In the genomic region with DNA sequence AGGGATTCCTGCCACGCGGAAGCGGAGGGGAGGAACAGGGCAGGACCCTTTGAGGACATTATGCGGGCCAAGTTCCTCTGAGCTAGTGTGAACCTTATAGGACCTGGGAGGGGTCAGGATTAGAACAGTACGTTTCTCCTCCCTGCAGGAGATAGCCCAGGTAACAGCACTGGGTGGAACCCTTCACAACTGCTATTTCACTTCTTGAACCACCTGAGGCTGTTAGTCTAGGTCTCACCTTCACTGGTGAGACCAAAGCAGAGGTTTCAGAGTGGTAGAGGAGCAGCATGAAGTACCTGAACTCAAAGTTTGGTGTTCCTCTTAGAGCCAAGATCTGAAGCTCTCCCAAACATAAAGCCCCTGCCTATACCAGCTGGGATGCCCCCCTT, we compare ENCODE assay signal across 1 cellular context.
TF ChIP-seq lines count a peak whose summit lies in the region.

No MANE protein-coding gene starts in this region.

TF ChIP-seq in GM12878, 131 proteins besides CTCF, POLR2A, EP300 and RAD21:
- TF ChIP-seq ZBED1 (IDR thresholded peaks at IDR 0.05; ENCODE audit: borderline replicate concordance) (0 out of 2 replicates have a peak, but pooled peaks have one; percentile 36), FOXM1 (IDR thresholded peaks at IDR 0.05; ENCODE audit: low read depth, low read length) (0 out of 2 replicates have a peak, but pooled peaks have one; percentile 28), POLR2AphosphoS5 (IDR thresholded peaks at IDR 0.05; ENCODE audit: low read length) (peak; percentile 16; the same call in 1 of the 2 replicates), IRF4 (IDR thresholded peaks at IDR 0.05; ENCODE audit: low read depth, low read length) (no peak), STAT1 (conservative IDR thresholded peaks at IDR 0.05) (no peak)
- TF ChIP-seq, protein P1, sequence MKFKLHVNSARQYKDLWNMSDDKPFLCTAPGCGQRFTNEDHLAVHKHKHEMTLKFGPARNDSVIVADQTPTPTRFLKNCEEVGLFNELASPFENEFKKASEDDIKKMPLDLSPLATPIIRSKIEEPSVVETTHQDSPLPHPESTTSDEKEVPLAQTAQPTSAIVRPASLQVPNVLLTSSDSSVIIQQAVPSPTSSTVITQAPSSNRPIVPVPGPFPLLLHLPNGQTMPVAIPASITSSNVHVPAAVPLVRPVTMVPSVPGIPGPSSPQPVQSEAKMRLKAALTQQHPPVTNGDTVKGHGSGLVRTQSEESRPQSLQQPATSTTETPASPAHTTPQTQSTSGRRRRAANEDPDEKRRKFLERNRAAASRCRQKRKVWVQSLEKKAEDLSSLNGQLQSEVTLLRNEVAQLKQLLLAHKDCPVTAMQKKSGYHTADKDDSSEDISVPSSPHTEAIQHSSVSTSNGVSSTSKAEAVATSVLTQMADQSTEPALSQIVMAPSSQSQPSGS (IDR thresholded peaks at IDR 0.05; ENCODE audit: low read length), result peak; percentile 32; the same call in 1 of the 2 replicates
